ENCODE assay signal across 25 cellular contexts in the genomic region with DNA sequence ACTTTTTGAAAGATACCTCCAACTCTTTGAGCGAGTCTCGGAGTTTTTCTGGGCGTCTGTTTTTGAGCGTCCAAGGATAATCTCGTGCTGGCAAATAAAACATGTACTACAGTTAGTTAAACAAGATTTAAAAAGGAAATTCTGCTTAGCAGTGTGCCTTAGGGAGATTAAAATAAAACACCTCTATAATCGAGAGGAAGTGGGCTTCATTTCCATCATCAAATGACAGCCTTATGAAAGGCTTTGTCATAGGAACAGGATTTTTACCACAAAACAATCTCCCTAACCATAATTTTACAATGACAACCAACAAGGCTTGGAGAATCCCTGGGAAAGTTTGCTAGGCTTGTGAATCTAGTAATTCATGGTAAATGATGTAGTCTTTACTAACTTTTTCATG.
"Had no signal": no experiment of that assay in that cellular context is flagged by ENCODE, and none has a peak within 500 bp of the region (broad histone marks: within the 10 kb centered on the region; RNA-seq: fewer than 3 reads in every experiment).

No MANE protein-coding gene starts in this region.

- H3K27ac Mint-ChIP-seq: activated naive CD8-positive, alpha-beta T cell; activated T-helper 17 cell treated with anti-CD3 and anti-CD28 coated beads, Interleukin-2, amount 50 U/mL, for 72 hours; immature natural killer cell; memory B cell; nephron progenitor cell; stimulated activated effector memory CD8-positive, alpha-beta T cell treated with anti-CD3 and anti-CD28 coated beads, Interleukin-12 subunit alpha, Interleukin-12 subunit beta, amount 100 ng/mL, for 72 hours; stimulated activated naive CD8-positive, alpha-beta T cell treated with anti-CD3 and anti-CD28 coated beads, Interleukin-15, amount 100 ng/mL, for 72 hours had no signal

- H3K27me3 ChIP-seq: foreskin keratinocyte, hepatocyte, suprapubic skin, tibial nerve had no signal

- H3K27me3 Mint-ChIP-seq: activated naive CD8-positive, alpha-beta T cell; activated T-helper 17 cell treated with anti-CD3 and anti-CD28 coated beads, Interleukin-2, amount 50 U/mL, for 72 hours; memory B cell; stimulated activated naive CD8-positive, alpha-beta T cell treated with anti-CD3 and anti-CD28 coated beads, Interleukin-15, amount 100 ng/mL, for 72 hours had no signal

- H3K4me1 Mint-ChIP-seq: activated T-helper 17 cell treated with anti-CD3 and anti-CD28 coated beads, Interleukin-2, amount 50 U/mL, for 72 hours; immature natural killer cell; memory B cell; nephron progenitor cell; stimulated activated effector memory CD8-positive, alpha-beta T cell treated with anti-CD3 and anti-CD28 coated beads, Interleukin-12 subunit alpha, Interleukin-12 subunit beta, amount 100 ng/mL, for 72 hours; stimulated activated naive CD8-positive, alpha-beta T cell treated with anti-CD3 and anti-CD28 coated beads, Interleukin-15, amount 100 ng/mL, for 72 hours had no signal

- H2AFZ ChIP-seq: hepatocyte had no signal

- H3K36me3 Mint-ChIP-seq: stimulated activated effector memory CD8-positive, alpha-beta T cell treated with anti-CD3 and anti-CD28 coated beads, Interleukin-12 subunit alpha, Interleukin-12 subunit beta, amount 100 ng/mL, for 72 hours had no signal

- H3K4me1 ChIP-seq: foreskin keratinocyte, suprapubic skin, tibial nerve had no signal

- H3K4me3 ChIP-seq: hepatocyte, mucosa of descending colon, suprapubic skin, tibial nerve had no signal

- H3K36me3 ChIP-seq: suprapubic skin, WERI-Rb-1 had no signal

- ATAC-seq: activated T-helper 17 cell treated with anti-CD3 and anti-CD28 coated beads, Interleukin-2, amount 50 U/mL, for 72 hours; foreskin keratinocyte; mucosa of descending colon; sciatic nerve; stimulated activated effector memory CD8-positive, alpha-beta T cell treated with anti-CD3 and anti-CD28 coated beads, Interleukin-12 subunit alpha, Interleukin-12 subunit beta, amount 100 ng/mL, for 72 hours; stimulated activated naive CD8-positive, alpha-beta T cell treated with anti-CD3 and anti-CD28 coated beads, Interleukin-15, amount 100 ng/mL, for 72 hours had no signal

- FAIRE-seq: bronchial epithelial cell, small intestine had no signal

- H3K4me2 ChIP-seq: hepatocyte had no signal

- DNase-seq: activated CD4-positive, alpha-beta T cell treated with anti-CD3 and anti-CD28 coated beads for 1 hour; activated CD4-positive, alpha-beta T cell treated with anti-CD3 and anti-CD28 coated beads, Interleukin-2, amount 50 U/mL, for 1 hour; activated T-cell treated with anti-CD3 and anti-CD28 coated beads, Interleukin-2, amount 50 U/mL, for 1 hour; cerebellar nuclear complex; effector CD4-positive, alpha-beta T cell; foreskin keratinocyte; immature natural killer cell; kidney glomerular epithelial cell; mucosa of descending colon; nephron progenitor cell; occipital lobe; small intestine; stimulated activated CD4-positive, alpha-beta T cell treated with anti-CD3 and anti-CD28 coated beads, Interleukin-2, amount 100 ng/mL, for 24 hours; stimulated activated naive CD8-positive, alpha-beta T cell treated with anti-CD3 and anti-CD28 coated beads, Interleukin-15, amount 100 ng/mL, for 72 hours; T-helper 1 cell; WERI-Rb-1 had no signal

- H3K27ac ChIP-seq: foreskin keratinocyte, hepatocyte, suprapubic skin, tibial nerve, WERI-Rb-1 had no signal

- H3K9me3 Mint-ChIP-seq: activated T-helper 17 cell treated with anti-CD3 and anti-CD28 coated beads, Interleukin-2, amount 50 U/mL, for 72 hours; immature natural killer cell; memory B cell; nephron progenitor cell; stimulated activated effector memory CD8-positive, alpha-beta T cell treated with anti-CD3 and anti-CD28 coated beads, Interleukin-12 subunit alpha, Interleukin-12 subunit beta, amount 100 ng/mL, for 72 hours; stimulated activated naive CD8-positive, alpha-beta T cell treated with anti-CD3 and anti-CD28 coated beads, Interleukin-15, amount 100 ng/mL, for 72 hours had no signal

- H3K79me2 ChIP-seq: hepatocyte had no signal

- H3K9me3 ChIP-seq: mucosa of descending colon, suprapubic skin, tibial nerve had no signal

- H3K4me3 Mint-ChIP-seq: activated naive CD8-positive, alpha-beta T cell; activated T-helper 17 cell treated with anti-CD3 and anti-CD28 coated beads, Interleukin-2, amount 50 U/mL, for 72 hours; immature natural killer cell; memory B cell; nephron progenitor cell; stimulated activated effector memory CD8-positive, alpha-beta T cell treated with anti-CD3 and anti-CD28 coated beads, Interleukin-12 subunit alpha, Interleukin-12 subunit beta, amount 100 ng/mL, for 72 hours; stimulated activated naive CD8-positive, alpha-beta T cell treated with anti-CD3 and anti-CD28 coated beads, Interleukin-15, amount 100 ng/mL, for 72 hours had no signal
